ENCODE assay signal across 1 cellular context in the genomic region with DNA sequence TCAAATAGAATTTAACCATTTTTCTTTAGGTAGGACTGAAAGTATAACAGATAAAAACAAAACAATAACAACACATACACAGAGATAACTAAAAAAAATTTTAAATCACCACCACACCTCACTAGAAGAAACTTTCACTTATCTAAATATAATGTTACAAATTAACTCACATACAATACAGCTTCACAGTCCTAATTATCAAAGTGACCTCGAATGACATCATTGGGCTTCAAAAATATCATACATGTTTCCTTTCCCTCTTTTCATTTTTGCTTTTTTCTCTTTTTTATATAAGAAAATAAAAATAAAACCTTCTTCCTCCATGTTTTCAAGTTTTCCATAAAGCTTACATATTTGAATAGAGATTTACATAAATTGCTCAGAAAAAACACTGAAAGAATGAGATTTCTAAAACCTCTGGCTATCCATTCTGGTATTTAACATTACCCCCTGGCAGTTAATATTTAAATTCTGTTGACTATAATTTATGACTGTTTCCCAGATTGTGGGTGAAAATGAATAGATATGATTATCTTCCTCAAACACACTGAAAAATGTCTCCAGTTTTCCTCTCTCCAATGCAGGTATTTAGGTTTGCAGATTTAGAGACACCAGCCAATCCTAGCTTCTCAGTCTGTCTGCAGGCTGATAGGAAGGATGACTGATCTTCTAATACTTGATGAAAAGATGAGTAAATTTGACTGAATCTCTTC.
TF ChIP-seq lines count a peak whose summit lies in the region.

No MANE protein-coding gene starts in this region.

TF ChIP-seq in GM12878, 131 proteins besides CTCF, POLR2A, EP300 and RAD21 (continued from another document):
- TF ChIP-seq, protein P1, sequence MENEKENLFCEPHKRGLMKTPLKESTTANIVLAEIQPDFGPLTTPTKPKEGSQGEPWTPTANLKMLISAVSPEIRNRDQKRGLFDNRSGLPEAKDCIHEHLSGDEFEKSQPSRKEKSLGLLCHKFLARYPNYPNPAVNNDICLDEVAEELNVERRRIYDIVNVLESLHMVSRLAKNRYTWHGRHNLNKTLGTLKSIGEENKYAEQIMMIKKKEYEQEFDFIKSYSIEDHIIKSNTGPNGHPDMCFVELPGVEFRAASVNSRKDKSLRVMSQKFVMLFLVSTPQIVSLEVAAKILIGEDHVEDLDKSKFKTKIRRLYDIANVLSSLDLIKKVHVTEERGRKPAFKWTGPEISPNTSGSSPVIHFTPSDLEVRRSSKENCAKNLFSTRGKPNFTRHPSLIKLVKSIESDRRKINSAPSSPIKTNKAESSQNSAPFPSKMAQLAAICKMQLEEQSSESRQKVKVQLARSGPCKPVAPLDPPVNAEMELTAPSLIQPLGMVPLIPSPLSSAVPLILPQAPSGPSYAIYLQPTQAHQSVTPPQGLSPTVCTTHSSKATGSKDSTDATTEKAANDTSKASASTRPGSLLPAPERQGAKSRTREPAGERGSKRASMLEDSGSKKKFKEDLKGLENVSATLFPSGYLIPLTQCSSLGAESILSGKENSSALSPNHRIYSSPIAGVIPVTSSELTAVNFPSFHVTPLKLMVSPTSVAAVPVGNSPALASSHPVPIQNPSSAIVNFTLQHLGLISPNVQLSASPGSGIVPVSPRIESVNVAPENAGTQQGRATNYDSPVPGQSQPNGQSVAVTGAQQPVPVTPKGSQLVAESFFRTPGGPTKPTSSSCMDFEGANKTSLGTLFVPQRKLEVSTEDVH (IDR thresholded peaks at IDR 0.05; ENCODE audit: low read depth, partially characterized antibody): no peak
- TF ChIP-seq SMARCA5 (IDR thresholded peaks at IDR 0.05) (no peak), ZNF622 (IDR thresholded peaks at IDR 0.05) (no peak), SIN3A (IDR thresholded peaks at IDR 0.05; ENCODE audit: low read depth, low read length) (no peak), MTA2 (IDR thresholded peaks at IDR 0.05; ENCODE audit: low read depth) (peak; percentile 46; the same call in 1 of the 2 replicates), CHD2 (IDR thresholded peaks at IDR 0.05; ENCODE audit: borderline replicate concordance, low read depth, low read length) (no peak), MYB (IDR thresholded peaks at IDR 0.05; ENCODE audit: borderline replicate concordance, low read depth, low read length) (no peak)
